24 cellular contexts compared by ENCODE assay signal in genomic region chr9:112479221-112479620, GRCh38.
"Had no signal": no experiment of that assay in that cellular context is flagged by ENCODE, and none has a peak within 500 bp of the region (broad histone marks: within the 10 kb centered on the region; RNA-seq: fewer than 3 reads in every experiment).

No MANE protein-coding gene starts in this region.

- FAIRE-seq: endothelial cell of umbilical vein, keratinocyte, urothelium cell line had no signal

- H3K4me1 ChIP-seq: lower lobe of right lung, sigmoid colon, spleen, testis, tibial nerve, upper lobe of left lung had no signal

- H3K27ac ChIP-seq: coronary artery, esophagus muscularis mucosa, lower lobe of right lung, ovary, sigmoid colon, skin epidermis, spleen, testis, tibial nerve, upper lobe of left lung had no signal

- H3K27me3 ChIP-seq: esophagus muscularis mucosa, ovary, sigmoid colon, spleen, testis, tibial nerve, upper lobe of left lung had no signal

- H3K4me3 ChIP-seq: coronary artery, esophagus muscularis mucosa, lower lobe of right lung, ovary, sigmoid colon, skin epidermis, spleen, testis, tibial nerve, upper lobe of left lung had no signal

- DNase-seq: dermis blood vessel endothelial cell; effector memory CD4-positive, alpha-beta T cell; foreskin melanocyte; lower lobe of right lung; natural killer cell; occipital lobe; ovary; retina; sigmoid colon; spleen; stimulated activated CD4-positive, alpha-beta T cell treated with anti-CD3 and anti-CD28 coated beads, Interleukin-4, amount 100 ng/mL, for 4 hours; stimulated activated naive CD8-positive, alpha-beta T cell treated with anti-CD3 and anti-CD28 coated beads, Interleukin-15, Interleukin-2, amounts not matched to agents 100 U/mL and 50 U/mL, for 24 hours; substantia nigra; testis; upper lobe of left lung had no signal

- H3K36me3 ChIP-seq: lower lobe of right lung, ovary, upper lobe of left lung had no signal

- ATAC-seq: left lobe of liver; lower lobe of right lung; natural killer cell; stimulated activated memory B cell treated with anti-CD40 and anti-IgM and Interleukin-4, amounts not matched to agents 10 μg/mL and 1 μg/mL and 100 μg/mL, for 72 hours; stimulated activated naive CD8-positive, alpha-beta T cell treated with anti-CD3 and anti-CD28 coated beads, Interleukin-15, Interleukin-2, amounts not matched to agents 100 U/mL and 50 U/mL, for 24 hours had no signal

- H3K9me3 ChIP-seq: ovary, testis had no signal
